ENCODE assay signal across 23 cellular contexts in genomic region chr15:71666723-71667122, GRCh38.
DNase-seq lines count a peak whose midpoint lies in the region; ATAC-seq, FAIRE-seq and TF ChIP-seq lines count a peak whose summit lies in the region.
"Had no signal": no experiment of that assay in that cellular context is flagged by ENCODE, and none has a peak within 500 bp of the region (broad histone marks: within the 10 kb centered on the region; RNA-seq: fewer than 3 reads in every experiment).

No MANE protein-coding gene starts in this region.

- no peak overlapping the region for H3K23ac ChIP-seq in IMR-90 (ENCODE audit: low read depth, low read length)

- DNase-seq in IMR-90 (peak; percentile 58), esophagus muscularis mucosa (ENCODE audit: extremely low spot score) (peak; percentile 57), hepatocyte (ENCODE audit: low spot score) (no peak), mesothelial cell of epicardium (ENCODE audit: low spot score in 2 of 2, unreplicated experiment in 2 of 2) (no peak), GM19239 (ENCODE audit: insufficient read length, low spot score) (no peak)
- DNase-seq: Caco-2; CD4-positive, CD25-positive, alpha-beta regulatory T cell; CD8-positive, alpha-beta T cell; DMS153; DND-41; GOT3; HFFc6 had no signal

- no peak overlapping the region for H4K8ac ChIP-seq in IMR-90 (ENCODE audit: low read depth in 2 of 2, low read length in 2 of 2)

- H2AK9ac ChIP-seq in IMR-90 (replicated peaks; ENCODE audit: low read depth, low read length, poor library complexity) = no peak overlapping the region

- no peaks in the 10 kb centered on the region for H3K9me2 ChIP-seq in hepatocyte (replicated peaks; ENCODE audit: insufficient read depth)

- no peak overlapping the region for H3K27ac ChIP-seq in IMR-90 (ENCODE audit: insufficient read depth, low read length)
- H3K27ac ChIP-seq in esophagus muscularis mucosa (replicated peaks in 1 of 4) = no peak overlapping the region
- peak overlapping the region; percentile 5 for H3K27ac ChIP-seq in hepatocyte
- H3K27ac ChIP-seq: 22Rv1, BLaER1, C4-2B had no signal

- H3K4me3 ChIP-seq in IMR-90 (ENCODE audit: insufficient read depth, low read depth, low read length) (no peak overlapping the region), esophagus muscularis mucosa (no peak overlapping the region), hepatocyte (no peak overlapping the region)
- H3K4me3 ChIP-seq: BLaER1, HAP-1 had no signal

- no peak overlapping the region for H4K5ac ChIP-seq in IMR-90 (ENCODE audit: low read depth, low read length)

- H2AFZ ChIP-seq in IMR-90 (replicated peaks; ENCODE audit: low read length, poor library complexity) (no peak overlapping the region), hepatocyte (no peak overlapping the region)

- H2BK5ac ChIP-seq in IMR-90 (ENCODE audit: low read depth, low read length, poor library complexity, severe bottlenecking) = no peak overlapping the region

- ATAC-seq in IMR-90 (ENCODE audit: low read depth) (peak; percentile 98), HG03097 (IDR thresholded peaks at IDR 0.05; ENCODE audit: low FRiP score, unreplicated experiment) (no peak), GM18867 (IDR thresholded peaks at IDR 0.05; ENCODE audit: unreplicated experiment) (no peak)
- ATAC-seq: CD8-positive, alpha-beta T cell had no signal

- no peaks in the 10 kb centered on the region for H3K79me2 ChIP-seq in hepatocyte

- peaks cover 22% of the 10 kb centered on the region for H3K36me3 Mint-ChIP-seq in mesothelial cell of epicardium
- H3K36me3 Mint-ChIP-seq: CD4-positive, CD25-positive, alpha-beta regulatory T cell; CD8-positive, alpha-beta T cell had no signal

- no peak overlapping the region for H3K18ac ChIP-seq in IMR-90 (ENCODE audit: low read depth, low read length)

- no peaks in the 10 kb centered on the region for H3K79me1 ChIP-seq in IMR-90 (ENCODE audit: low read depth in 1 of 2, low read length in 2 of 2)

- no peak for TF ChIP-seq POLR2A in IMR-90 (IDR thresholded peaks at IDR 0.05; ENCODE audit: low read depth, low read length)
- no peak for TF ChIP-seq POLR2A in esophagus muscularis mucosa (IDR thresholded peaks at IDR 0.05; ENCODE audit: low read depth)

- intact Hi-C loops in IMR-90 (cut with micrococcal nuclease) (no loop called here), esophagus muscularis mucosa (cut with DNase I) (no loop called here)

- peaks cover 5% of the 10 kb centered on the region; the same call in 1 of the 2 replicates for H3K9me1 ChIP-seq in IMR-90 (ENCODE audit: insufficient read depth, low read length)

- no peak overlapping the region for H2BK15ac ChIP-seq in IMR-90 (ENCODE audit: low read depth, low read length)

- TF ChIP-seq EP300 in esophagus muscularis mucosa (IDR thresholded peaks at IDR 0.05) = no peak

- H3K4ac ChIP-seq in IMR-90 (ENCODE audit: low read depth, low read length) = no peak overlapping the region

- peaks cover 20% of the 10 kb centered on the region for H3K9me3 Mint-ChIP-seq in mesothelial cell of epicardium
- H3K9me3 Mint-ChIP-seq: CD8-positive, alpha-beta T cell; HFFc6 had no signal

- POLR2A ChIA-PET in IMR-90 (lab: Charles Lee; ENCODE audit: unreplicated experiment) = no interaction called here

- no peak overlapping the region for H2AK5ac ChIP-seq in IMR-90 (ENCODE audit: low read depth, low read length)

- no CpG with 5 or more reads among the region's 1 CpG for WGBS in IMR-90 (ENCODE audit: extremely low coverage in 2 of 2, insufficient read length in 1 of 2), 2 experiments
- WGBS in esophagus muscularis mucosa = 93% methylated on average over 1 of the region's 1 CpG
- 77% methylated on average over 1 of the region's 1 CpG for WGBS in hepatocyte (ENCODE audit: low lambda C conversion rate, missing lambda C conversion rate)

- no peak overlapping the region for H4K91ac ChIP-seq in IMR-90 (ENCODE audit: insufficient read depth, low read depth, low read length)

- no TSS peak for BruUV-seq in IMR-90 (replicated peaks; lab: Mats Ljungman, UMichigan)

- no peak overlapping the region for H3K4me3 Mint-ChIP-seq in mesothelial cell of epicardium
- H3K4me3 Mint-ChIP-seq: B cell; CD4-positive, CD25-positive, alpha-beta regulatory T cell; CD8-positive, alpha-beta T cell; HFFc6 had no signal

- no peaks in the 10 kb centered on the region for H3K27me3 Mint-ChIP-seq in mesothelial cell of epicardium (ENCODE audit: low read depth)

- in situ Hi-C loops in IMR-90 (cut with MboI; ENCODE audit: low sequenced_read_pairs) = no loop called here

- TF ChIP-seq CTCF in IMR-90 (conservative IDR thresholded peaks at IDR 0.05; ENCODE audit: low read depth, low read length) (no peak), esophagus muscularis mucosa (IDR thresholded peaks at IDR 0.05) (no peak), hepatocyte (IDR thresholded peaks at IDR 0.05; ENCODE audit: poor library complexity) (no peak), mesothelial cell of epicardium (IDR thresholded peaks at IDR 0.05; ENCODE audit: unreplicated experiment) (no peak)

- no peak for FAIRE-seq in GM19239 (lab: Jason Lieb, UNC)
- FAIRE-seq: A204.1, G401.6, GM12892, H54 had no signal

- TF ChIP-seq RAD21 in IMR-90 (IDR thresholded peaks at IDR 0.05; ENCODE audit: low read length) = no peak

- CTCF ChIA-PET in IMR-90 (lab: Yijun Ruan, JAX) = interaction anchor here (0.6 to 1.3 kb wide), 2 partner anchors 26 to 43 kb away, joined by 3 to 4 read pairs; no protein-coding TSS in a partner anchor

- no peak overlapping the region for H2BK20ac ChIP-seq in IMR-90 (ENCODE audit: low read depth, low read length)

- H3K9me3 ChIP-seq in IMR-90 (ENCODE audit: control insufficient read depth, insufficient read depth, low read length) = no peaks in the 10 kb centered on the region
- H3K9me3 ChIP-seq in esophagus muscularis mucosa = no peaks in the 10 kb centered on the region
- H3K9me3 ChIP-seq in hepatocyte (ENCODE audit: low read depth) = no peaks in the 10 kb centered on the region
- H3K9me3 ChIP-seq: Caco-2, HAP-1 had no signal

- no peak overlapping the region for H2BK120ac ChIP-seq in IMR-90 (ENCODE audit: low read depth, low read length)

- H3K27ac Mint-ChIP-seq in mesothelial cell of epicardium = peak overlapping the region; percentile 66
- H3K27ac Mint-ChIP-seq: B cell; CD4-positive, CD25-positive, alpha-beta regulatory T cell; CD8-positive, alpha-beta T cell; HFFc6 had no signal

- H4K20me1 ChIP-seq in IMR-90 (ENCODE audit: insufficient read depth, low read length) (no peaks in the 10 kb centered on the region), hepatocyte (ENCODE audit: insufficient read depth, poor library complexity, severe bottlenecking) (no peaks in the 10 kb centered on the region)
- H4K20me1 ChIP-seq: BLaER1 had no signal

- no peak overlapping the region for H3K56ac ChIP-seq in IMR-90 (ENCODE audit: extremely low read depth, insufficient read depth, low read length)

- peaks cover 35% of the 10 kb centered on the region for H3K4me1 Mint-ChIP-seq in mesothelial cell of epicardium
- H3K4me1 Mint-ChIP-seq: B cell; CD4-positive, CD25-positive, alpha-beta regulatory T cell had no signal

- H3K4me2 ChIP-seq in IMR-90 (ENCODE audit: low read depth, low read length) (no peak overlapping the region), hepatocyte (no peak overlapping the region)
- H3K4me2 ChIP-seq: BLaER1 had no signal

- dilution Hi-C loops in IMR-90 (cut with HindIII; ENCODE audit: low sequenced_read_pairs, unreplicated experiment) = no loop called here

- H3K4me1 ChIP-seq in IMR-90 (ENCODE audit: control insufficient read depth, insufficient read depth, low read length) (peaks cover 7% of the 10 kb centered on the region), esophagus muscularis mucosa (peaks cover 0 to 14% (median 11%) of the 10 kb centered on the region in 4 donors), hepatocyte (ENCODE audit: insufficient read depth) (no peaks in the 10 kb centered on the region)
- H3K4me1 ChIP-seq: BLaER1, HAP-1 had no signal

- H3K27me3 ChIP-seq in IMR-90 (ENCODE audit: control insufficient read depth, insufficient read depth, low read length) (no peaks in the 10 kb centered on the region), esophagus muscularis mucosa (no peaks in the 10 kb centered on the region), hepatocyte (no peaks in the 10 kb centered on the region)
- H3K27me3 ChIP-seq: BLaER1 had no signal

- no peak overlapping the region for H3K14ac ChIP-seq in IMR-90 (replicated peaks; ENCODE audit: low read depth, low read length)

- no peak overlapping the region for H3K9ac ChIP-seq in IMR-90 (ENCODE audit: low read depth, low read length)
- H3K9ac ChIP-seq: BLaER1 had no signal

- H3K36me3 ChIP-seq in IMR-90 (ENCODE audit: control insufficient read depth, insufficient read depth, low read length) = peaks cover 4% of the 10 kb centered on the region
- no peaks in the 10 kb centered on the region for H3K36me3 ChIP-seq in esophagus muscularis mucosa
- no peaks in the 10 kb centered on the region for H3K36me3 ChIP-seq in hepatocyte (replicated peaks; ENCODE audit: insufficient read depth, low read depth)
- H3K36me3 ChIP-seq: BLaER1, HAP-1 had no signal

TF ChIP-seq in IMR-90, 13 proteins besides CTCF, POLR2A, EP300 and RAD21:
- no peak for TF ChIP-seq SMC3 (IDR thresholded peaks at IDR 0.05; ENCODE audit: low read depth, low read length)
- no peak for TF ChIP-seq RCOR1 (IDR thresholded peaks at IDR 0.05; ENCODE audit: insufficient replicate concordance, low read length)
- no peak for TF ChIP-seq MAZ (IDR thresholded peaks at IDR 0.05; ENCODE audit: borderline replicate concordance, low read depth, low read length)

Comparison
In these comparisons a context has a peak if more than half of its experiments do, and no peak if none do; other contexts are left out.
1. DNase-seq: peak in IMR-90 (single experiment) and esophagus muscularis mucosa (single experiment); none in hepatocyte (single experiment), mesothelial cell of epicardium (0 of 2) and GM19239 (single experiment).